21 cellular contexts compared by ENCODE assay signal in genomic region chr7:151804756-151805503, GRCh38.
DNase-seq lines count a peak whose midpoint lies in the region; ATAC-seq and TF ChIP-seq lines count a peak whose summit lies in the region.
"Had no signal": no experiment of that assay in that cellular context is flagged by ENCODE, and none has a peak within 500 bp of the region (broad histone marks: within the 10 kb centered on the region; RNA-seq: fewer than 3 reads in every experiment).

No MANE protein-coding gene starts in this region.

- peak overlapping the region; percentile 13 for H2AK5ac ChIP-seq in neuronal stem cell (ENCODE audit: low read depth, low read length)

- no CpG with 5 or more reads among the region's 16 CpGs for WGBS in neuronal stem cell (ENCODE audit: extremely low coverage in 2 of 2, insufficient read length in 2 of 2, insufficient replicate concordance in 1 of 2), 2 donors

- no peak overlapping the region for H2BK15ac ChIP-seq in neuronal stem cell (ENCODE audit: low read length)

- H3K4me3 ChIP-seq in neuronal stem cell (ENCODE audit: low read length in 2 of 2) (no peak overlapping the region), upper lobe of right lung (no peak overlapping the region)
- H3K4me3 ChIP-seq: A549, MG63, PC-9 had no signal

- peaks cover 15% of the 10 kb centered on the region for H3K9me3 Mint-ChIP-seq in glutamatergic neuron (ENCODE audit: unreplicated experiment)
- H3K9me3 Mint-ChIP-seq in activated naive CD4-positive, alpha-beta T cell treated with anti-CD3 and anti-CD28 coated beads, Interleukin-2, amount 50 U/mL, for 72 hours = no peaks in the 10 kb centered on the region
- H3K9me3 Mint-ChIP-seq: CD8-positive, alpha-beta memory T cell; H9; HFFc6 had no signal

- no peak overlapping the region for H3K4me3 Mint-ChIP-seq in glutamatergic neuron (ENCODE audit: unreplicated experiment)
- H3K4me3 Mint-ChIP-seq: CD8-positive, alpha-beta memory T cell; H9; HFFc6 had no signal

- peak overlapping the region; percentile 22 for H3K27ac Mint-ChIP-seq in glutamatergic neuron (ENCODE audit: unreplicated experiment)
- H3K27ac Mint-ChIP-seq in activated naive CD4-positive, alpha-beta T cell treated with anti-CD3 and anti-CD28 coated beads, Interleukin-2, amount 50 U/mL, for 72 hours = no peak overlapping the region
- H3K27ac Mint-ChIP-seq: H9, HFFc6 had no signal

- peak overlapping the region; percentile 32 for H3K14ac ChIP-seq in neuronal stem cell (ENCODE audit: low read length)

- H4K8ac ChIP-seq in neuronal stem cell (ENCODE audit: low read depth, low read length) = no peak overlapping the region

- H3K4me2 ChIP-seq in neuronal stem cell (ENCODE audit: insufficient read depth, low read length, poor library complexity, severe bottlenecking) = no peak overlapping the region
- H3K4me2 ChIP-seq: A549, PC-9 had no signal

- H2BK5ac ChIP-seq in neuronal stem cell (ENCODE audit: low read length) = no peak overlapping the region

- no peak for ATAC-seq in upper lobe of right lung
- no peak for ATAC-seq in activated naive CD4-positive, alpha-beta T cell treated with anti-CD3 and anti-CD28 coated beads, Interleukin-2, amount 50 U/mL, for 72 hours
- no peak for ATAC-seq in GM21367 (IDR thresholded peaks at IDR 0.05; ENCODE audit: unreplicated experiment)
- ATAC-seq: A549 had no signal

- H2BK12ac ChIP-seq in neuronal stem cell (ENCODE audit: low read length) = no peak overlapping the region

- peak overlapping the region; percentile 68 for H3K18ac ChIP-seq in neuronal stem cell (ENCODE audit: low read length)

- no peak for TF ChIP-seq CTCF in glutamatergic neuron (IDR thresholded peaks at IDR 0.05; ENCODE audit: partially characterized antibody, unreplicated experiment)
- TF ChIP-seq CTCF in upper lobe of right lung (IDR thresholded peaks at IDR 0.05) = no peak

- no peaks in the 10 kb centered on the region for H3K79me1 ChIP-seq in neuronal stem cell (ENCODE audit: low read depth, low read length)

- no peak overlapping the region for H2BK120ac ChIP-seq in neuronal stem cell (ENCODE audit: low read depth, low read length)

- intact Hi-C loops in upper lobe of right lung (cut with DNase I) = no loop called here

- H3K27ac ChIP-seq in neuronal stem cell (replicated peaks; ENCODE audit: low read length) (no peak overlapping the region), upper lobe of right lung (no peak overlapping the region)
- H3K27ac ChIP-seq: A549, PC-9 had no signal

- H3K9me3 ChIP-seq in neuronal stem cell (replicated peaks in 1 of 2; ENCODE audit: control insufficient read depth in 2 of 2, insufficient read depth in 1 of 2, low read depth in 1 of 2, low read length in 2 of 2) (no peaks in the 10 kb centered on the region), upper lobe of right lung (no peaks in the 10 kb centered on the region)
- H3K9me3 ChIP-seq: MG63 had no signal

- H3K27me3 ChIP-seq in neuronal stem cell (ENCODE audit: control insufficient read depth in 3 of 3, insufficient read depth in 3 of 3, low read depth in 1 of 3, low read length in 3 of 3) = peaks cover 0 to 29% (median 0%) of the 10 kb centered on the region in 3 experiments
- no peaks in the 10 kb centered on the region for H3K27me3 ChIP-seq in upper lobe of right lung
- H3K27me3 ChIP-seq: MG63 had no signal

- no peak overlapping the region for H3K9ac ChIP-seq in neuronal stem cell (ENCODE audit: low read depth, low read length, poor library complexity)

- H3K4ac ChIP-seq in neuronal stem cell (ENCODE audit: low read length) = no peak overlapping the region

- no peak overlapping the region for H4K91ac ChIP-seq in neuronal stem cell (ENCODE audit: low read depth, low read length, poor library complexity)

- no peak overlapping the region for H2AFZ ChIP-seq in neuronal stem cell (ENCODE audit: low read length)
- H2AFZ ChIP-seq: PC-9 had no signal

- peaks cover 11% of the 10 kb centered on the region for H3K27me3 Mint-ChIP-seq in glutamatergic neuron (ENCODE audit: unreplicated experiment)
- H3K27me3 Mint-ChIP-seq: CD8-positive, alpha-beta memory T cell had no signal

- peak; percentile 39 for DNase-seq in LHCN-M2 (ENCODE audit: low read depth)
- DNase-seq in glutamatergic neuron = no peak
- DNase-seq in neuronal stem cell (ENCODE audit: low spot score) = no peak
- peak; percentile 48 for DNase-seq in upper lobe of right lung
- no peak for DNase-seq in stimulated activated CD4-positive, alpha-beta T cell treated with anti-CD3 and anti-CD28 coated beads, Interleukin-4, amount 100 ng/mL, for 1 hour
- DNase-seq in activated naive CD4-positive, alpha-beta T cell treated with anti-CD3 and anti-CD28 coated beads, Interleukin-2, amount 50 U/mL, for 72 hours (ENCODE audit: low spot score in 2 of 2) = no peak
- DNase-seq: C1 segment of cervical spinal cord; CD8-positive, alpha-beta memory T cell; DMS79 treated with DMSO at 0.1 percent for 48 hours; GF-D8; H9; HFFc6; KBM-7; MG63; NCI-H2081; NCI-H2227 treated with DMSO at 0.1 percent for 48 hours; NCI-H526 treated with DMSO at 0.1 percent for 48 hours; PC-9; SHP77 had no signal

- H3K36me3 Mint-ChIP-seq in glutamatergic neuron (ENCODE audit: unreplicated experiment) = no peaks in the 10 kb centered on the region
- H3K36me3 Mint-ChIP-seq in activated naive CD4-positive, alpha-beta T cell treated with anti-CD3 and anti-CD28 coated beads, Interleukin-2, amount 50 U/mL, for 72 hours = no peaks in the 10 kb centered on the region

- H3K4me1 ChIP-seq in neuronal stem cell (ENCODE audit: control insufficient read depth in 2 of 2, insufficient read depth in 1 of 2, low read depth in 1 of 2, low read length in 2 of 2) = peaks cover 0 to 2% of the 10 kb centered on the region in 2 donors
- no peaks in the 10 kb centered on the region for H3K4me1 ChIP-seq in upper lobe of right lung

- peaks cover 30% of the 10 kb centered on the region for H3K4me1 Mint-ChIP-seq in glutamatergic neuron (ENCODE audit: low read depth, unreplicated experiment)

- no peak overlapping the region for H3K23ac ChIP-seq in neuronal stem cell (ENCODE audit: low read depth, low read length, poor library complexity)

- H3K36me3 ChIP-seq in neuronal stem cell (replicated peaks in 1 of 2; ENCODE audit: control insufficient read depth in 2 of 2, insufficient read depth in 2 of 2, low read length in 2 of 2) (no peaks in the 10 kb centered on the region), upper lobe of right lung (no peaks in the 10 kb centered on the region)
- H3K36me3 ChIP-seq: MG63 had no signal

Comparison
In these comparisons a context has a peak if more than half of its experiments do, and no peak if none do; other contexts are left out.
1. DNase-seq: peak in LHCN-M2 (single experiment) and upper lobe of right lung (single experiment); none in glutamatergic neuron (single experiment), neuronal stem cell (single experiment), stimulated activated CD4-positive, alpha-beta T cell treated with anti-CD3 and anti-CD28 coated beads, Interleukin-4, amount 100 ng/mL, for 1 hour (single experiment) and activated naive CD4-positive, alpha-beta T cell treated with anti-CD3 and anti-CD28 coated beads, Interleukin-2, amount 50 U/mL, for 72 hours (0 of 2).